In genomic region chr2:121595012-121595891, GRCh38 we compare ENCODE assay signal across 12 cellular contexts. TPM values are rescaled to one million over a fixed set of nuclear protein-coding genes. Genes with fewer than 3 reads are reported as not detected.
DNase-seq lines count a peak whose midpoint lies in the region; ATAC-seq and TF ChIP-seq lines count a peak whose summit lies in the region.
"Had no signal": no experiment of that assay in that cellular context is flagged by ENCODE, and none has a peak within 500 bp of the region (broad histone marks: within the 10 kb centered on the region; RNA-seq: fewer than 3 reads in every experiment).

No MANE protein-coding gene starts in this region.

- no peaks in the 10 kb centered on the region for H3K9me3 Mint-ChIP-seq in stimulated activated naive B cell treated with anti-CD40 and anti-IgM and Interleukin-4, amounts not matched to agents 10 μg/mL and 1 μg/mL and 100 μg/mL, for 72 hours
- H3K9me3 Mint-ChIP-seq: CD4-positive, alpha-beta memory T cell had no signal

- 58 to 65% (median 60%) methylated on average over 6 of the region's 6 CpGs for WGBS in heart left ventricle, 4 donors
- 63% methylated on average over 6 of the region's 6 CpGs for WGBS in hepatocyte (ENCODE audit: low lambda C conversion rate, missing lambda C conversion rate)

- TF ChIP-seq POLR2A in heart left ventricle (IDR thresholded peaks at IDR 0.05): no peak

- peak overlapping the region; percentile 12 for H3K4me2 ChIP-seq in hepatocyte

- peaks cover 22 to 51% of the 10 kb centered on the region in 2 donors for H3K4me1 Mint-ChIP-seq in stimulated activated naive B cell treated with anti-CD40 and anti-IgM and Interleukin-4, amounts not matched to agents 10 μg/mL and 1 μg/mL and 100 μg/mL, for 72 hours

- H2AFZ ChIP-seq in hepatocyte: no peak overlapping the region

- H3K9me2 ChIP-seq in hepatocyte (replicated peaks; ENCODE audit: insufficient read depth): no peaks in the 10 kb centered on the region

- no peak overlapping the region for H3K4me3 Mint-ChIP-seq in stimulated activated naive B cell treated with anti-CD40 and anti-IgM and Interleukin-4, amounts not matched to agents 10 μg/mL and 1 μg/mL and 100 μg/mL, for 72 hours

- ATAC-seq in heart left ventricle (peak in 1 of 4 donors; percentile 9), Right ventricle myocardium superior (ENCODE audit: poor library complexity) (no peak), HG03159 (IDR thresholded peaks at IDR 0.05; ENCODE audit: unreplicated experiment) (no peak)
- ATAC-seq in stimulated activated naive B cell treated with anti-CD40 and anti-IgM and Interleukin-4, amounts not matched to agents 10 μg/mL and 1 μg/mL and 100 μg/mL, for 72 hours (replicated peaks): no peak

- H3K27ac Mint-ChIP-seq in stimulated activated naive B cell treated with anti-CD40 and anti-IgM and Interleukin-4, amounts not matched to agents 10 μg/mL and 1 μg/mL and 100 μg/mL, for 72 hours: peak overlapping the region; percentile 20

- intact Hi-C loops in heart left ventricle (cut with DNase I) (loop anchor here in 7 of 10 donors (5.0 to 10.0 kb wide), 6 partner anchors 52 to 122 kb away; partner anchors contain the start of genes CLASP1 (in 5 of the 7) and RNU4ATAC (in 5 of the 7)), Right ventricle myocardium superior (cut with DNase I) (loop anchor here (5.0 kb wide), 2 partner anchors 52 to 53 kb away; partner anchors contain the start of gene CLASP1)

- no peaks in the 10 kb centered on the region for H3K27me3 ChIP-seq in heart left ventricle
- H3K27me3 ChIP-seq in hepatocyte: no peaks in the 10 kb centered on the region
- H3K27me3 ChIP-seq: esophagus muscularis mucosa had no signal

- DNase-seq in heart left ventricle (no peak), Right ventricle myocardium superior (no peak), NCI-H69 (lab: John Stamatoyannopoulos, UW) (peak; percentile 51), hepatocyte (ENCODE audit: low spot score) (no peak), islet precursor cell (no peak), NCI-H2227 treated with DMSO at 0.1 percent for 48 hours (lab: John Stamatoyannopoulos, UW) (no peak)
- DNase-seq in stimulated activated naive B cell treated with anti-CD40 and anti-IgM and Interleukin-4, amounts not matched to agents 10 μg/mL and 1 μg/mL and 100 μg/mL, for 72 hours: no peak
- DNase-seq: activated T-cell treated with anti-CD3 and anti-CD28 coated beads, Interleukin-2, amount 50 U/mL, for 1 hour; CD4-positive, alpha-beta memory T cell; SIG-M5 had no signal

- H3K27ac ChIP-seq in heart left ventricle (peak overlapping the region in 10 of 12 donors; percentile 25 to 82 (median 64)), hepatocyte (no peak overlapping the region)

- H3K36me3 Mint-ChIP-seq in stimulated activated naive B cell treated with anti-CD40 and anti-IgM and Interleukin-4, amounts not matched to agents 10 μg/mL and 1 μg/mL and 100 μg/mL, for 72 hours: peaks cover 3 to 5% of the 10 kb centered on the region in 2 donors

- H3K9me3 ChIP-seq in heart left ventricle: no peaks in the 10 kb centered on the region
- no peaks in the 10 kb centered on the region for H3K9me3 ChIP-seq in hepatocyte (ENCODE audit: low read depth)
- H3K9me3 ChIP-seq: esophagus muscularis mucosa had no signal

- TF ChIP-seq CTCF in heart left ventricle (IDR thresholded peaks at IDR 0.05): no peak
- TF ChIP-seq CTCF in hepatocyte (IDR thresholded peaks at IDR 0.05; ENCODE audit: poor library complexity): no peak

- no peaks in the 10 kb centered on the region for H3K27me3 Mint-ChIP-seq in stimulated activated naive B cell treated with anti-CD40 and anti-IgM and Interleukin-4, amounts not matched to agents 10 μg/mL and 1 μg/mL and 100 μg/mL, for 72 hours
- H3K27me3 Mint-ChIP-seq: CD4-positive, alpha-beta memory T cell had no signal

- H3K36me3 ChIP-seq in heart left ventricle (no peaks in the 10 kb centered on the region), hepatocyte (replicated peaks; ENCODE audit: insufficient read depth, low read depth) (no peaks in the 10 kb centered on the region)
- H3K36me3 ChIP-seq: esophagus muscularis mucosa had no signal

- no peak overlapping the region for H3K4me3 ChIP-seq in heart left ventricle
- H3K4me3 ChIP-seq in hepatocyte: no peak overlapping the region

- H3K79me2 ChIP-seq in hepatocyte: peaks cover 61% of the 10 kb centered on the region

- peaks cover 0 to 48% (median 29%) of the 10 kb centered on the region in 12 donors for H3K4me1 ChIP-seq in heart left ventricle
- H3K4me1 ChIP-seq in hepatocyte (ENCODE audit: insufficient read depth): peaks cover 4% of the 10 kb centered on the region

- peaks cover 14% of the 10 kb centered on the region for H4K20me1 ChIP-seq in hepatocyte (ENCODE audit: insufficient read depth, poor library complexity, severe bottlenecking)

RNA-seq across cellular contexts. Expression of gene CLASP1, which starts 54.0 kb away (rescaled TPM):
- total RNA-seq in heart left ventricle (10 to 100 TPM; 53.2 to 84.5 (median 73.0) TPM), Right ventricle myocardium superior (58.3 TPM), hepatocyte (45.9 and 68.0 TPM in 2 replicates)
- polyA plus RNA-seq in heart left ventricle (10 to 100 TPM; 16.0 to 22.7 TPM), hepatocyte (18.9 and 20.1 TPM in 2 replicates)
